Comparison of ENCODE assay signal across 8 cellular contexts in the genomic region with DNA sequence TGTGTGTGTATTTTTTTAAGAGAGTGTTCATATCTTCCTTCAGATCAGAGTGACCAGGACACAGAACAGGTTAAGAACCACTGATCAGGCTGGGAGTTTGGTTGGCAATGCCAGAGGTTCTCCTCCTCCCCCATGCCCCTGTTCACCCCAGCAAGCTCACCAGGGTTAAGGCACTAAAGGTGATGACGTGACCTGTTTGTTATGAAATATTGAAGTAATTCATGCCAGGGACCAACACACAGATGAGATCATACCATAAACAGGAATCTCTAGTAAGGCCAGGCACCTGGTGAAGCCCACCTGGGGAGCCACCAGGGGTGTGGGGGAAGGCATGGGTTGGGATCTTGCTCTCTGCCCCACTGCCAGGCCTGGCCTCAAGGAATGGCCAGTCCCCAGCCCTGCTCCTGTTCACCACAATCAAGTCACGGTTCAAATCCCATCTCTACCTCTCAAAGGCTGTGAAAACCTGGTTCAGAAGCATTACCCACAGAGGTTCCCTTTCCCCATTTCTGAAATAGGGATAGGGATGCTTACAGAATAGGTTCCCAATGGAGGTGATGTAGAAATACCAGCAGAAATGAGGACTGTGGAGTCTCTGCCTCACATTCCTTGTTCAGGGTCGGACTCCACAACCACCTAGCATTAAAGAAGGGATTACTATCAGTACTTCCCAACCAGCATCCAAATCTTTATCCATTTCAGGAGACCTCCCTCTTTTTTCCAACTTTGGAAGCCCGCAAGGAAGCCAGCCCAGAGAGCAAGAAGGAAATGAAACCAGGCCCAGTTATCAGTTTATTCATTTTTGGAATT. TPM values are rescaled to one million over a fixed set of nuclear protein-coding genes. Genes with fewer than 3 reads are reported as not detected.
DNase-seq lines count a peak whose midpoint lies in the region; ATAC-seq, FAIRE-seq and TF ChIP-seq lines count a peak whose summit lies in the region.

No MANE protein-coding gene starts in this region.

- ATAC-seq in mucosa of descending colon (peak; percentile 0), GM18520 (IDR thresholded peaks at IDR 0.05; ENCODE audit: unreplicated experiment) (no peak)

- peak; percentile 80 for DNase-seq in DMS53 treated with DMSO at 0.1 percent for 48 hours (lab: John Stamatoyannopoulos, UW; ENCODE audit: unreplicated experiment)
- peak; percentile 28 for DNase-seq in NCI-H1105 (lab: John Stamatoyannopoulos, UW)
- DNase-seq in bronchial epithelial cell (ENCODE audit: low read depth) = peak; percentile 90
- DNase-seq in mucosa of descending colon = peak in 1 of 3 donors; percentile 56
- DNase-seq in activated CD8-positive, alpha-beta memory T cell treated with anti-CD3 and anti-CD28 coated beads for 24 hours = no peak
- no peak for DNase-seq in HUDEP-2 (lab: John Stamatoyannopoulos, UW; ENCODE audit: unreplicated experiment in 76 of 76)
- DNase-seq in COLO829 (ENCODE audit: low spot score) = no peak

- H3K4me3 ChIP-seq in bronchial epithelial cell (ENCODE audit: low read depth, low read length) (peak overlapping the region; percentile 62), mucosa of descending colon (no peak overlapping the region)

- TF ChIP-seq CTCF in bronchial epithelial cell (IDR thresholded peaks at IDR 0.05; ENCODE audit: insufficient read depth, low read length, severe bottlenecking) = no peak
- TF ChIP-seq CTCF in mucosa of descending colon (IDR thresholded peaks at IDR 0.05) = no peak

- no peaks in the 10 kb centered on the region for H3K27me3 ChIP-seq in bronchial epithelial cell (ENCODE audit: control insufficient read depth, insufficient read depth, low read length)

- H3K4me1 ChIP-seq in mucosa of descending colon (ENCODE audit: low read depth) = peaks cover 41% of the 10 kb centered on the region

- H3K36me3 ChIP-seq in bronchial epithelial cell (ENCODE audit: control insufficient read depth, insufficient read depth, low read length) (peaks cover 2% of the 10 kb centered on the region), mucosa of descending colon (ENCODE audit: low read depth) (no peaks in the 10 kb centered on the region)

- no peaks in the 10 kb centered on the region for H3K9me3 ChIP-seq in mucosa of descending colon

- intact Hi-C loops in mucosa of descending colon (cut with DNase I, micrococcal nuclease) = no loop called here

- FAIRE-seq in bronchial epithelial cell (lab: Jason Lieb, UNC) = no peak

RNA-seq across cellular contexts. Expression of a gene that starts 2.4 kb away (rescaled TPM):
- total RNA-seq in bronchial epithelial cell (36.5 and 47.4 TPM in 2 replicates), mucosa of descending colon (100 to 1,000 TPM in 2 of 3 donors, 10 to 100 TPM in 1; 83.0 to 316 (median 121) TPM)

RNA-seq across cellular contexts. Expression of a gene that starts 25.8 kb away (rescaled TPM):
- under 0.01 and 0.38 TPM in 2 replicates for total RNA-seq in bronchial epithelial cell
- total RNA-seq in mucosa of descending colon = 10 to 100 TPM in 2 of 3 donors, 1 to 10 TPM in 1; 8.6 to 18.0 (median 14.5) TPM

Comparison
In these comparisons a context has a peak if more than half of its experiments do, and no peak if none do; other contexts are left out.
1. DNase-seq: peak in DMS53 treated with DMSO at 0.1 percent for 48 hours (single experiment), NCI-H1105 (single experiment) and bronchial epithelial cell (single experiment); none in activated CD8-positive, alpha-beta memory T cell treated with anti-CD3 and anti-CD28 coated beads for 24 hours (single experiment), HUDEP-2 (0 of 76) and COLO829 (single experiment).